ENCODE assay signal across 1 cellular context in genomic region chr2:74028290-74028689, GRCh38.
TF ChIP-seq lines count a peak whose summit lies in the region.

No MANE protein-coding gene starts in this region.

TF ChIP-seq in GM12878, 131 proteins besides CTCF, POLR2A, EP300 and RAD21 (continued from another document):
- no peak for TF ChIP-seq PRDM15 (CRISPR knock-in tag; IDR thresholded peaks at IDR 0.05)
- TF ChIP-seq SIX5 (IDR thresholded peaks at IDR 0.05; ENCODE audit: low read depth, low read length, severe bottlenecking), result no peak
- TF ChIP-seq NKRF (conservative IDR thresholded peaks at IDR 0.05), result no peak
- no peak for TF ChIP-seq SUZ12 (IDR thresholded peaks at IDR 0.05; ENCODE audit: unreplicated experiment)
- no peak for TF ChIP-seq YY1 (IDR thresholded peaks at IDR 0.05; ENCODE audit: low read depth, low read length)
- no peak for TF ChIP-seq ZZZ3 (IDR thresholded peaks at IDR 0.05; ENCODE audit: control insufficient read depth, insufficient read length, low read depth)
- TF ChIP-seq ZSCAN29 (IDR thresholded peaks at IDR 0.05), result no peak
- no peak for TF ChIP-seq CUX1 (IDR thresholded peaks at IDR 0.05; ENCODE audit: insufficient replicate concordance, low read depth, low read length)
- TF ChIP-seq SREBF2 (IDR thresholded peaks at IDR 0.05; ENCODE audit: low read length), result no peak
- no peak for TF ChIP-seq HDGF (IDR thresholded peaks at IDR 0.05)
- no peak for TF ChIP-seq CEBPZ (IDR thresholded peaks at IDR 0.05; ENCODE audit: low read depth, low read length)
